In the genomic region with DNA sequence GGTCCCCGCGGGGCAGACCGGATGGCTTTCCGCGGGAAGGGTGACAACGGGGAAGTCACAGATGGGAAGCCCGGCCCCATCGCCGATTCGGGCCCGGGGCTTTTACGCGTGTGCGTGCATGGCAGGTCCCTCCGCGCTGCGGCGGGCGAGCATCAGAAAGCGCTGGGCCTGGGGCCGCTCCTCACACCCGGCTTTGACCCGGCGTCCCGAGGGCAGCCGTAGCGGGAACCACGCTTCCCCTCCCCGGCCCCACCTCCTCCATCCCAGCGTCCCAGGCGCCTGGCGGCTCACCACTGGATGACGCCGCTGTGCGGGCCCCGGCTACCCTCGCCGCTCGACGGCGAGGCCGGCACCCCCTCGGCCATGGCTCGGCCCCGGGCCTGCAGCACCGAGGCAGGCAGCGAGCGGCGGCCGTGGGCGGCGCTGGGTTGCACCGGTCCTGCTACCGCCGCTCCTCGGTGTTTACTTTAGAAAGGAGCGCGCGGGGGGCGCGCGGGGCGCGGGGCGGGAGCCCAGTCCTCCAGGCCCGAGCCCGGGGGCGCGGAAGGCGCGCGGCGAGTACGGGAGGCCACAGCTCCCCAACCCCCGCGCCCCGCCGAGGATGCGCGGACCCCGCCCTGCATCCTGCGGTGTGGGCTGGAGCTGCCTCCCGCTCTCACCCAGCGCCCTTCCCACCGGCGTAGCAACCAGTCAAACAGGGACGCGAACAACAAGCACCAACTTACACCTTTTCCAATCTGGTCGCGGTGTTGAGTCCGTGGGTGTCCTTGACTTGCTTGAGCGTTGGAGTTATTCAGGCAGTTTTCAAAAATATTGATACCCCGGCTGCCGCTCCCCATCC, we compare ENCODE assay signal across 8 cellular contexts. TPM values are rescaled to one million over a fixed set of nuclear protein-coding genes. Genes with fewer than 3 reads are reported as not detected.
A peak's percentile ranks its signal among the peaks of the same experiment; 100 is the strongest.
DNase-seq lines count a peak whose midpoint lies in the region; ATAC-seq and TF ChIP-seq lines count a peak whose summit lies in the region.

No MANE protein-coding gene starts in this region.

- TF ChIP-seq CTCF in BE2C (IDR thresholded peaks at IDR 0.05; ENCODE audit: low read depth, low read length), result no peak

- peak overlapping the region in 4 of 5 donors; percentile 4 to 76 (median 28) for H3K9ac ChIP-seq in subcutaneous abdominal adipose tissue (ENCODE audit: low read length in 5 of 5)

- H3K36me3 ChIP-seq in BE2C, result no peaks in the 10 kb centered on the region
- no peaks in the 10 kb centered on the region for H3K36me3 ChIP-seq in subcutaneous abdominal adipose tissue (ENCODE audit: control insufficient read depth in 5 of 5, insufficient read depth in 5 of 5, low read length in 5 of 5)

- in situ Hi-C loops in KBM-7 (cut with MboI; ENCODE audit: low pct_unique_long_range_greater_than_20kb, low sequenced_read_pairs), result no loop called here

- DNase-seq in BE2C (peak; percentile 32), KBM-7 (peak; percentile 45), fibroblast of gingiva (ENCODE audit: low read depth) (peak; percentile 42), myocyte (ENCODE audit: low read depth) (peak; percentile 81), DMS79 (lab: John Stamatoyannopoulos, UW) (no peak)
- DNase-seq in activated CD8-positive, alpha-beta memory T cell treated with anti-CD3 and anti-CD28 coated beads, Interleukin-2, amount 50 U/mL, for 48 hours, result peak; percentile 75

- H3K9me3 ChIP-seq in BE2C (no peaks in the 10 kb centered on the region), subcutaneous abdominal adipose tissue (ENCODE audit: control insufficient read depth in 5 of 5, low read length in 5 of 5) (no peaks in the 10 kb centered on the region)

- H3K4me1 ChIP-seq in BE2C (no peaks in the 10 kb centered on the region), subcutaneous abdominal adipose tissue (ENCODE audit: control insufficient read depth in 5 of 5, insufficient read depth in 5 of 5, low read length in 5 of 5) (peaks cover 1 to 20% (median 14%) of the 10 kb centered on the region in 5 donors)

- no peaks in the 10 kb centered on the region for H3K27me3 ChIP-seq in BE2C
- peaks cover 0 to 2% (median 0%) of the 10 kb centered on the region in 5 donors for H3K27me3 ChIP-seq in subcutaneous abdominal adipose tissue (ENCODE audit: control insufficient read depth in 5 of 5, insufficient read depth in 4 of 5, low read length in 5 of 5)

- H3K27ac ChIP-seq in subcutaneous abdominal adipose tissue (ENCODE audit: low read depth, low read length), result peak overlapping the region; percentile 69

- ATAC-seq in HG03039 (IDR thresholded peaks at IDR 0.05; ENCODE audit: unreplicated experiment), result no peak

- H3K4me3 ChIP-seq in BE2C (ENCODE audit: low read depth, low read length) (peak overlapping the region; percentile 51), subcutaneous abdominal adipose tissue (ENCODE audit: low read depth in 1 of 5, low read length in 5 of 5) (peak overlapping the region; percentile 35 to 70 (median 62))

RNA-seq across cellular contexts. Expression of gene RFX8, which starts 0.8 kb away (rescaled TPM):
- polyA plus RNA-seq in BE2C (2012; ENCODE audit: insufficient read depth, insufficient read length, low read depth), result not detected
- 7.1 and 7.6 TPM in 2 replicates for total RNA-seq in myocyte
- polyA plus RNA-seq in myocyte (2012), result 1.3 TPM
